ENCODE assay signal across 8 cellular contexts in the genomic region with DNA sequence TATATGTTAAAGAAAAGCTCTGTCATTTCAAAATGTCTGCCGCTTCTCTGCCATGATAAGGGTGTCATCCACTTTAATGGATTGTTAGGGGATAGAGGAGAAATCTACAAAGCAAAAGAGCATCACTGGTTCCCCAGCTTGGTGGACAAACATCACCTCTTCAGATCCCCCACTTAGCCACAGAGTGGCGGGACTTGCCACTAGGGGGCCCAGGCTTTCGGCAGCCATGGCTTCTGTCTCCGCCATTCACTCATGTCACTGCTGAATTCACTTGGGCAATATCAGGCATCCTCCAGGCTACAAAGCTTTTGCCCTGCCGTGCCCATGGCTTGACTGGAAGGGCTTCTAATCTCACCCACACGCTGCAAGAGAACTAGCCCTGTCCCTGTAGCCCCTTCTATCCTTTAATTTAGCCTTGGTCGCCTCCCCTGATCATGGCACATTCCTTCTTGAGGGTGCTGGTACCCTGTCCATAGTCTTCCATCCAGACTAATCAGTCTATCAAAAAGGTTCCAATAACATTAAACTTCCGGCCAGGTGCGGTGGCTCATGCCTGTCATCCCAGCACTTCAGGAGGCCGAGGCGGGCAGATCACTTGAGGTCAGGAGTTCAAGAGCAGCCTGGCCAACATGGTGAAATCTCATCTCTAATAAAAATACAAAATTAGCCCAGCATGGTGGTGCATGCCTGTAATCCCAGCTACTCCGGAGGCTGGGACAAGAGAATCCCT. TPM values are rescaled to one million over a fixed set of nuclear protein-coding genes. Genes with fewer than 3 reads are reported as not detected.
A peak's percentile ranks its signal among the peaks of the same experiment; 100 is the strongest.
DNase-seq lines count a peak whose midpoint lies in the region; ATAC-seq, FAIRE-seq and TF ChIP-seq lines count a peak whose summit lies in the region.

No MANE protein-coding gene starts in this region.

- peak overlapping the region in 4 of 9 donors; percentile 41 to 58 (median 57) for H3K27ac Mint-ChIP-seq in naive thymus-derived CD4-positive, alpha-beta T cell
- H3K27ac Mint-ChIP-seq in stimulated activated naive CD8-positive, alpha-beta T cell treated with anti-CD3 and anti-CD28 coated beads, Interleukin-15, amount 100 ng/mL, for 72 hours: no peak overlapping the region

- no peaks in the 10 kb centered on the region for H3K9me3 ChIP-seq in naive thymus-derived CD4-positive, alpha-beta T cell (ENCODE audit: control insufficient read depth in 2 of 3, low read length in 3 of 3)

- no peaks in the 10 kb centered on the region for H3K4me1 ChIP-seq in naive thymus-derived CD4-positive, alpha-beta T cell (ENCODE audit: control insufficient read depth in 2 of 2, insufficient read depth in 2 of 2, low read length in 2 of 2)

- no peak overlapping the region for H3K4me3 ChIP-seq in naive thymus-derived CD4-positive, alpha-beta T cell (ENCODE audit: low read length)

- no peak overlapping the region for H3K27ac ChIP-seq in 22Rv1
- no peak overlapping the region for H3K27ac ChIP-seq in naive thymus-derived CD4-positive, alpha-beta T cell (ENCODE audit: low read depth, low read length)

- H3K27me3 ChIP-seq in naive thymus-derived CD4-positive, alpha-beta T cell (ENCODE audit: control insufficient read depth in 2 of 2, insufficient read depth in 2 of 2, low read length in 2 of 2): no peaks in the 10 kb centered on the region

- H3K4me3 Mint-ChIP-seq in naive thymus-derived CD4-positive, alpha-beta T cell: no peak overlapping the region
- H3K4me3 Mint-ChIP-seq in stimulated activated naive CD8-positive, alpha-beta T cell treated with anti-CD3 and anti-CD28 coated beads, Interleukin-15, amount 100 ng/mL, for 72 hours: no peak overlapping the region

- no peak for FAIRE-seq in GM12891 (lab: Jason Lieb, UNC)

- intact Hi-C loops in naive thymus-derived CD4-positive, alpha-beta T cell (cut with micrococcal nuclease): no loop called here

- peaks cover 0 to 5% (median 0%) of the 10 kb centered on the region in 5 donors for H3K36me3 Mint-ChIP-seq in naive thymus-derived CD4-positive, alpha-beta T cell

- CTCF ChIA-PET in naive thymus-derived CD4-positive, alpha-beta T cell (lab: Charles Lee): interaction anchor here (0.7 to 1.6 kb wide), 5 partner anchors 42 to 208 kb away, joined by 3 to 5 read pairs (median 4); no protein-coding TSS in a partner anchor

- no peaks in the 10 kb centered on the region for H3K27me3 Mint-ChIP-seq in naive thymus-derived CD4-positive, alpha-beta T cell
- no peaks in the 10 kb centered on the region for H3K27me3 Mint-ChIP-seq in stimulated activated naive CD8-positive, alpha-beta T cell treated with anti-CD3 and anti-CD28 coated beads, Interleukin-15, amount 100 ng/mL, for 72 hours

- H3K4me1 Mint-ChIP-seq in naive thymus-derived CD4-positive, alpha-beta T cell: peaks cover 0 to 7% (median 5%) of the 10 kb centered on the region in 7 donors
- H3K4me1 Mint-ChIP-seq in stimulated activated naive CD8-positive, alpha-beta T cell treated with anti-CD3 and anti-CD28 coated beads, Interleukin-15, amount 100 ng/mL, for 72 hours: peaks cover 15% of the 10 kb centered on the region

- no peak for TF ChIP-seq POLR2A in GM12891 (IDR thresholded peaks at IDR 0.05; ENCODE audit: low read depth, low read length)

- ATAC-seq in naive thymus-derived CD4-positive, alpha-beta T cell: peak; percentile 87
- peak; percentile 86 for ATAC-seq in stimulated activated naive CD8-positive, alpha-beta T cell treated with anti-CD3 and anti-CD28 coated beads, Interleukin-15, amount 100 ng/mL, for 72 hours
- no peak for ATAC-seq in GM18867 (IDR thresholded peaks at IDR 0.05; ENCODE audit: unreplicated experiment)

- POLR2A ChIA-PET in naive thymus-derived CD4-positive, alpha-beta T cell (lab: Charles Lee): no interaction called here

- no peaks in the 10 kb centered on the region for H3K9me3 Mint-ChIP-seq in naive thymus-derived CD4-positive, alpha-beta T cell
- H3K9me3 Mint-ChIP-seq in stimulated activated naive CD8-positive, alpha-beta T cell treated with anti-CD3 and anti-CD28 coated beads, Interleukin-15, amount 100 ng/mL, for 72 hours: no peaks in the 10 kb centered on the region

- peaks cover 0 to 9% (median 0%) of the 10 kb centered on the region in 3 experiments for H3K36me3 ChIP-seq in naive thymus-derived CD4-positive, alpha-beta T cell (ENCODE audit: control insufficient read depth in 2 of 3, insufficient read depth in 3 of 3, low read length in 3 of 3)

- peak; percentile 75 for DNase-seq in GM12891 (ENCODE audit: insufficient read length, low spot score)
- peak; percentile 56 for DNase-seq in NCI-H69 (lab: John Stamatoyannopoulos, UW)
- DNase-seq in activated CD8-positive, alpha-beta memory T cell treated with anti-CD3 and anti-CD28 coated beads for 1 hour (ENCODE audit: extremely low read depth in 1 of 2, low read depth in 1 of 2): peak; percentile 38 to 53
- DNase-seq in epidermal melanocyte (ENCODE audit: insufficient read length, low spot score): peak; percentile 61
- peak; percentile 26 to 70 (median 58) for DNase-seq in naive thymus-derived CD4-positive, alpha-beta T cell
- peak; percentile 67 to 71 for DNase-seq in stimulated activated naive CD8-positive, alpha-beta T cell treated with anti-CD3 and anti-CD28 coated beads, Interleukin-15, amount 100 ng/mL, for 72 hours

- peak; percentile 76 for TF ChIP-seq CTCF in 22Rv1 (IDR thresholded peaks at IDR 0.05)

TF ChIP-seq in GM12891, 5 proteins besides CTCF, POLR2A, EP300 and RAD21:
- TF ChIP-seq TAF1 (IDR thresholded peaks at IDR 0.05; ENCODE audit: low read depth, low read length): no peak
- no peak for TF ChIP-seq PAX5 (IDR thresholded peaks at IDR 0.05; ENCODE audit: insufficient read depth, low read length, severe bottlenecking)
- TF ChIP-seq POLR2AphosphoS5 (IDR thresholded peaks at IDR 0.05; ENCODE audit: low read depth, low read length): no peak
- no peak for TF ChIP-seq POU2F2 (IDR thresholded peaks at IDR 0.05; ENCODE audit: low read depth, low read length)
- no peak for TF ChIP-seq SPI1 (IDR thresholded peaks at IDR 0.05; ENCODE audit: low read depth, low read length)
TF ChIP-seq in GM12891: peak in this region for 0.

RNA-seq across cellular contexts. Expression of a gene that starts 34.7 kb away (rescaled TPM):
- polyA plus RNA-seq in GM12891 (2012; ENCODE audit: low read depth, missing spikeins): 0.06 TPM
- total RNA-seq in naive thymus-derived CD4-positive, alpha-beta T cell: 10 to 100 TPM in 4 of 5 experiments, 1 to 10 TPM in 1; 6.0 to 19.9 (median 17.9) TPM
- polyA plus RNA-seq in naive thymus-derived CD4-positive, alpha-beta T cell: 10 to 100 TPM in 1 of 2 donors, 1 to 10 TPM in 1; 4.2 to 10.0 TPM

RNA-seq across cellular contexts. Expression of a gene that starts 36.3 kb away (rescaled TPM):
- 0.17 TPM for polyA plus RNA-seq in GM12891 (2012; ENCODE audit: low read depth, missing spikeins)
- total RNA-seq in naive thymus-derived CD4-positive, alpha-beta T cell: 1 to 10 TPM; 2.5 to 7.3 (median 5.6) TPM
- polyA plus RNA-seq in naive thymus-derived CD4-positive, alpha-beta T cell: not detected
